In the genomic region with DNA sequence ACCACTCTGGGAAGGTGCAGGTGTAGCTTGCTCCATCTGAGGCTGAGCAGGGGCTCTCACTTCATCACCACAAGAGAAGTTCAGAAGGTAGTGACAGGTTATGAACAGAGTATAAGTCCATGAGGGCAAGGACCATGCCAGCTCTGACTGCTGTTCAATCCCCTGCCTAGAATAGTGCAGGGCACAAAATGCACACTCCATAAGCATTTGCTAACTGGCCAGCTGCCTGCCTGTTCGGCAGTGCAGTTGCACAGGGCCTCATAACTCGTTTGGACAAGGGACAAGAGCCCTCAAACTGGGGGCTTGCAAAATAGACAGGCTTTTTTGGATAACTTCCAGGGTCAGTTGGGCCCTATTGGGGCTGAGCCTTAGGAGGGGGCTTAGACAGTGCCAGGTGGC, we compare ENCODE assay signal across 11 cellular contexts. TPM values are rescaled to one million over a fixed set of nuclear protein-coding genes. Genes with fewer than 3 reads are reported as not detected.
DNase-seq lines count a peak whose midpoint lies in the region; ATAC-seq and TF ChIP-seq lines count a peak whose summit lies in the region.
"Had no signal": no experiment of that assay in that cellular context is flagged by ENCODE, and none has a peak within 500 bp of the region (broad histone marks: within the 10 kb centered on the region; RNA-seq: fewer than 3 reads in every experiment).

No MANE protein-coding gene starts in this region.

- CTCF ChIA-PET in activated CD8-positive, alpha-beta T cell treated with anti-CD3 and anti-CD28 coated beads for 36 hours (lab: Charles Lee) = interaction anchor here (3.8 kb wide), 1 partner anchor 13 kb away, joined by 18 read pairs; no protein-coding TSS in a partner anchor

- H3K9me3 Mint-ChIP-seq in mesothelial cell of epicardium = no peaks in the 10 kb centered on the region
- H3K9me3 Mint-ChIP-seq in activated CD8-positive, alpha-beta T cell treated with anti-CD3 and anti-CD28 coated beads for 36 hours = no peaks in the 10 kb centered on the region
- H3K9me3 Mint-ChIP-seq: CD4-positive, alpha-beta memory T cell had no signal

- H3K4me3 Mint-ChIP-seq in mesothelial cell of epicardium = no peak overlapping the region
- no peak overlapping the region for H3K4me3 Mint-ChIP-seq in activated CD8-positive, alpha-beta T cell treated with anti-CD3 and anti-CD28 coated beads for 36 hours
- H3K4me3 Mint-ChIP-seq: CD4-positive, alpha-beta memory T cell had no signal

- TF ChIP-seq CTCF in choroid plexus epithelial cell (conservative IDR thresholded peaks at IDR 0.05; ENCODE audit: low read depth, low read length) (no peak), mesothelial cell of epicardium (IDR thresholded peaks at IDR 0.05; ENCODE audit: unreplicated experiment) (no peak), testis (IDR thresholded peaks at IDR 0.05) (no peak)
- no peak for TF ChIP-seq CTCF in activated CD8-positive, alpha-beta T cell treated with anti-CD3 and anti-CD28 coated beads for 36 hours (IDR thresholded peaks at IDR 0.05)

- peaks cover 58% of the 10 kb centered on the region for H3K36me3 Mint-ChIP-seq in mesothelial cell of epicardium
- H3K36me3 Mint-ChIP-seq in activated CD8-positive, alpha-beta T cell treated with anti-CD3 and anti-CD28 coated beads for 36 hours (ENCODE audit: low read depth) = no peaks in the 10 kb centered on the region
- H3K36me3 Mint-ChIP-seq: CD4-positive, alpha-beta memory T cell had no signal

- no peak for ATAC-seq in activated CD8-positive, alpha-beta T cell treated with anti-CD3 and anti-CD28 coated beads for 36 hours

- no peaks in the 10 kb centered on the region for H3K36me3 ChIP-seq in testis (ENCODE audit: low read depth, missing control alignments)
- H3K36me3 ChIP-seq: ovary had no signal

- H3K27ac Mint-ChIP-seq in mesothelial cell of epicardium = peak overlapping the region; percentile 87
- no peak overlapping the region for H3K27ac Mint-ChIP-seq in activated CD8-positive, alpha-beta T cell treated with anti-CD3 and anti-CD28 coated beads for 36 hours
- H3K27ac Mint-ChIP-seq: CD4-positive, alpha-beta memory T cell had no signal

- H3K9me3 ChIP-seq in testis = no peaks in the 10 kb centered on the region
- H3K9me3 ChIP-seq: ovary had no signal

- peaks cover 60% of the 10 kb centered on the region for H3K4me1 ChIP-seq in testis

- WGBS in testis, 2 donors = 29 to 44% methylated on average over 2 of the region's 2 CpGs

- DNase-seq in NCI-H1092 treated with DMSO at 0.1 percent for 48 hours (lab: John Stamatoyannopoulos, UW) (peak; percentile 7), choroid plexus epithelial cell (ENCODE audit: low read depth) (peak; percentile 21), mesothelial cell of epicardium (ENCODE audit: low spot score in 2 of 2, unreplicated experiment in 2 of 2) (no peak), testis (no peak), D341Med (ENCODE audit: low spot score) (no peak), SHP77 treated with DMSO at 0.1 percent for 48 hours (lab: John Stamatoyannopoulos, UW) (no peak)
- DNase-seq in stimulated activated CD8-positive, alpha-beta memory T cell treated with anti-CD3 and anti-CD28 coated beads, Interleukin-4, amount 100 ng/mL, for 48 hours = no peak
- no peak for DNase-seq in activated CD8-positive, alpha-beta T cell treated with anti-CD3 and anti-CD28 coated beads for 36 hours
- DNase-seq: CD4-positive, alpha-beta memory T cell had no signal

- peak overlapping the region; percentile 62 to 84 for H3K27ac ChIP-seq in testis

- peaks cover 40% of the 10 kb centered on the region for H3K4me1 Mint-ChIP-seq in mesothelial cell of epicardium
- peaks cover 9% of the 10 kb centered on the region for H3K4me1 Mint-ChIP-seq in activated CD8-positive, alpha-beta T cell treated with anti-CD3 and anti-CD28 coated beads for 36 hours (ENCODE audit: low read depth)

- no peaks in the 10 kb centered on the region for H3K27me3 ChIP-seq in testis
- H3K27me3 ChIP-seq: ovary had no signal

- no peaks in the 10 kb centered on the region for H3K27me3 Mint-ChIP-seq in mesothelial cell of epicardium (ENCODE audit: low read depth)
- H3K27me3 Mint-ChIP-seq in activated CD8-positive, alpha-beta T cell treated with anti-CD3 and anti-CD28 coated beads for 36 hours = no peaks in the 10 kb centered on the region

- intact Hi-C loops in testis (cut with DNase I; ENCODE audit: low total_unique reads) = no loop called here
- intact Hi-C loops in activated CD8-positive, alpha-beta T cell treated with anti-CD3 and anti-CD28 coated beads for 36 hours (cut with micrococcal nuclease) = no loop called here

- no peak for TF ChIP-seq POLR2A in testis (IDR thresholded peaks at IDR 0.05)

- H3K4me3 ChIP-seq in choroid plexus epithelial cell (ENCODE audit: low read depth, low read length) = no peak overlapping the region
- H3K4me3 ChIP-seq in testis = no peak overlapping the region
- H3K4me3 ChIP-seq: ovary had no signal

- POLR2A ChIA-PET in activated CD8-positive, alpha-beta T cell treated with anti-CD3 and anti-CD28 coated beads for 36 hours (lab: Charles Lee) = no interaction called here

RNA-seq across cellular contexts. Expression of a gene that starts 21.1 kb away (rescaled TPM):
- total RNA-seq in mesothelial cell of epicardium (2,843 to 2,896 TPM (median 2,890 TPM) in 3 replicates), testis (1,000 to 10,000 TPM; 1,884 to 2,585 TPM)
- 3,080 TPM for polyA plus RNA-seq in testis (ENCODE audit: insufficient read depth, low read depth, low replicate concordance)
- total RNA-seq in activated CD8-positive, alpha-beta T cell treated with anti-CD3 and anti-CD28 coated beads for 36 hours = not detected
- total RNA-seq: T-helper 2 cell treated with Interferon-gamma antibody and Interleukin-4, amounts not matched to agents 100 ng/mL and 5 ng/mL, for 36 hours had no signal

Comparison
In these comparisons a context has a peak if more than half of its experiments do, and no peak if none do; other contexts are left out.
1. DNase-seq: peak in NCI-H1092 treated with DMSO at 0.1 percent for 48 hours (single experiment) and choroid plexus epithelial cell (single experiment); none in mesothelial cell of epicardium (0 of 2), testis (single experiment), D341Med (single experiment), SHP77 treated with DMSO at 0.1 percent for 48 hours (single experiment), stimulated activated CD8-positive, alpha-beta memory T cell treated with anti-CD3 and anti-CD28 coated beads, Interleukin-4, amount 100 ng/mL, for 48 hours (single experiment) and activated CD8-positive, alpha-beta T cell treated with anti-CD3 and anti-CD28 coated beads for 36 hours (single experiment).
2. RNA of a gene that starts 21.1 kb away (total RNA-seq): 2,843 to 2,896 TPM in mesothelial cell of epicardium and 1,884 to 2,585 TPM in testis; not detected in activated CD8-positive, alpha-beta T cell treated with anti-CD3 and anti-CD28 coated beads for 36 hours; every median in the first group is over 1,000 times any median in the second.